In the genomic region with DNA sequence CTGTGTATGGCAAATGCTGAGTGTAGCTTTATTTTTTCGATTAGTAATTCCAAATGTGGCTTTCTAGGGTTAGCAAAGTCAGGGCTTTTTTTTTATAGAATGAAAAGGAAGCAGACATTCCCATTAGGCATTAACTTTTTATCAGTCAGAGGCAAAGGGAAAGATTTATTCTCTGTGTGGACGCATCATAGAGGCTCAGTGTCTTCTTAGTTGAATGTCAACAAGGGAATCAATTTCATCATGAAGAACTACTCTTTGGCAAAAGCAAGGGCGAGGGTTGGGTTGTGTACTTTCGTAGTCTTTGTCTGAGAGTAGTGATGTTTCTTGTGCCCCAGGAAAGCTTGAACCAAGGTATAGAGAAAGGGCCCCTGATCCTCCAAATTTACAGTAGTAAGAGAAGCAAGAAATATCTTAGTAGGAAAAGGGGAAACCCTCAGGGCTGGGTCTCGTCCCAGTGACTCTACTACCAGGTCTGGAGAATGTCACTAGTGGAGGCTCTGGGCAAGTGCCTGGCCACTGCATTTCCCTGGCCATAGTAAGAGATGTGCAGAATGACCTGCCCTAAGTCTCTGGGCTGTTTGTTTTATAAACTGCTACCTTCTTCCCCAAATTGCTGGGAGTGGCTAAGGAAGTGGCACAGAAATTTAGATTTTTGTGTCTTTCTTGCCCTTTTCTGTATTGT, we compare ENCODE assay signal across 17 cellular contexts. TPM values are rescaled to one million over a fixed set of nuclear protein-coding genes. Genes with fewer than 3 reads are reported as not detected.
A peak's percentile ranks its signal among the peaks of the same experiment; 100 is the strongest.
DNase-seq lines count a peak whose midpoint lies in the region; ATAC-seq and TF ChIP-seq lines count a peak whose summit lies in the region.
"Had no signal": no experiment of that assay in that cellular context is flagged by ENCODE, and none has a peak within 500 bp of the region (broad histone marks: within the 10 kb centered on the region; RNA-seq: fewer than 3 reads in every experiment).

No MANE protein-coding gene starts in this region.

- H3K9ac ChIP-seq in trophoblast cell (ENCODE audit: low read length): no peak overlapping the region

- TF ChIP-seq CTCF in cardiac muscle cell (IDR thresholded peaks at IDR 0.05; ENCODE audit: low read depth, low read length) (no peak), vagina (IDR thresholded peaks at IDR 0.05) (no peak)

- 63% methylated on average over 5 of the region's 5 CpGs for WGBS in right cardiac atrium
- no CpG with 5 or more reads among the region's 5 CpGs for WGBS in trophoblast cell (ENCODE audit: extremely low coverage, insufficient coverage, insufficient read length)

- H3K79me1 ChIP-seq in trophoblast cell (ENCODE audit: low read length): peaks cover 22% of the 10 kb centered on the region

- peak overlapping the region; percentile 58 for H2BK120ac ChIP-seq in trophoblast cell (ENCODE audit: insufficient read depth, low read length, poor library complexity)

- H3K79me2 ChIP-seq in trophoblast cell (ENCODE audit: control insufficient read depth, insufficient read depth, low read length, poor library complexity): peaks cover 5% of the 10 kb centered on the region

- intact Hi-C loops in Right ventricle myocardium superior (cut with DNase I) (no loop called here), right cardiac atrium (cut with DNase I) (no loop called here), vagina (cut with DNase I) (no loop called here)

- no peak overlapping the region for H2AK5ac ChIP-seq in trophoblast cell (ENCODE audit: low read length)

- H4K12ac ChIP-seq in trophoblast cell (ENCODE audit: low read depth, low read length): no peak overlapping the region

- H3K18ac ChIP-seq in trophoblast cell (ENCODE audit: low read length): no peak overlapping the region

- H3K9me3 ChIP-seq in cardiac muscle cell (ENCODE audit: low read depth): no peaks in the 10 kb centered on the region
- no peaks in the 10 kb centered on the region for H3K9me3 ChIP-seq in right cardiac atrium (ENCODE audit: control insufficient read depth, low read length)
- H3K9me3 ChIP-seq in trophoblast cell (ENCODE audit: insufficient read depth, low read depth, low read length): no peaks in the 10 kb centered on the region
- H3K9me3 ChIP-seq in vagina: no peaks in the 10 kb centered on the region
- H3K9me3 ChIP-seq: Caco-2 had no signal

- H3K4me3 ChIP-seq in cardiac muscle cell (no peak overlapping the region), right cardiac atrium (ENCODE audit: low read length) (no peak overlapping the region), trophoblast cell (ENCODE audit: low read depth, low read length) (no peak overlapping the region), vagina (no peak overlapping the region)

- H3K4me2 ChIP-seq in trophoblast cell (ENCODE audit: low read length): peak overlapping the region; percentile 8

- H3K27ac ChIP-seq in cardiac muscle cell (peak overlapping the region; percentile 6), right cardiac atrium (ENCODE audit: low read length) (peak overlapping the region; percentile 31), trophoblast cell (ENCODE audit: low read depth, low read length) (peak overlapping the region; percentile 82), vagina (peak overlapping the region; percentile 8)
- H3K27ac ChIP-seq: HL-60 had no signal

- peak overlapping the region; percentile 37 for H4K91ac ChIP-seq in trophoblast cell (ENCODE audit: low read depth, low read length)

- no peak overlapping the region for H3K23ac ChIP-seq in trophoblast cell (ENCODE audit: low read length)

- H2BK12ac ChIP-seq in trophoblast cell (ENCODE audit: low read length): no peak overlapping the region

- H3K14ac ChIP-seq in trophoblast cell (ENCODE audit: low read length): no peak overlapping the region

- H2AFZ ChIP-seq in trophoblast cell (ENCODE audit: insufficient read depth, low read length, poor library complexity): no peak overlapping the region

- no peak for DNase-seq in cardiac muscle cell (ENCODE audit: low read depth in 1 of 2, low spot score in 1 of 2)
- no peak for DNase-seq in Right ventricle myocardium superior
- DNase-seq in right cardiac atrium: no peak
- no peak for DNase-seq in trophoblast cell
- DNase-seq in vagina (ENCODE audit: extremely low spot score in 2 of 2): no peak
- DNase-seq in NCI-H2171 treated with DMSO at 0.1 percent for 48 hours (lab: John Stamatoyannopoulos, UW): no peak
- no peak for DNase-seq in activated CD8-positive, alpha-beta memory T cell treated with anti-CD3 and anti-CD28 coated beads, Interleukin-2, amount 50 U/mL, for 48 hours
- DNase-seq: 8988T; activated CD4-positive, alpha-beta T cell treated with anti-CD3 and anti-CD28 coated beads for 36 hours; activated T-cell treated with anti-CD3 and anti-CD28 coated beads, Interleukin-2, amount 50 U/mL, for 72 hours; Caco-2; stimulated activated CD4-positive, alpha-beta T cell treated with anti-CD3 and anti-CD28 coated beads, Interleukin-2, amount 100 ng/mL, for 48 hours; stimulated activated naive CD4-positive, alpha-beta T cell treated with Interleukin-2 at 50 U/mL for 16 hours; T-cell had no signal

- H3K4me1 ChIP-seq in cardiac muscle cell (ENCODE audit: low read depth): peaks cover 68% of the 10 kb centered on the region
- H3K4me1 ChIP-seq in right cardiac atrium (ENCODE audit: control insufficient read depth, insufficient read depth, low read length): peaks cover 14% of the 10 kb centered on the region
- peaks cover 19 to 28% of the 10 kb centered on the region in 2 experiments for H3K4me1 ChIP-seq in trophoblast cell (ENCODE audit: control insufficient read depth in 1 of 2, insufficient read depth in 2 of 2, low read length in 2 of 2)
- peaks cover 50% of the 10 kb centered on the region for H3K4me1 ChIP-seq in vagina

- ATAC-seq in Right ventricle myocardium superior (ENCODE audit: poor library complexity): no peak
- no peak for ATAC-seq in right cardiac atrium
- no peak for ATAC-seq in HG03025 (IDR thresholded peaks at IDR 0.05; ENCODE audit: low FRiP score, unreplicated experiment)
- ATAC-seq: activated CD4-positive, alpha-beta T cell treated with anti-CD3 and anti-CD28 coated beads for 36 hours; activated T-cell treated with anti-CD3 and anti-CD28 coated beads, Interleukin-2, amount 50 U/mL, for 72 hours; natural killer cell treated with Interleukin-12 subunit alpha and Interleukin-12 subunit beta and Interleukin-15 and Interleukin-18, amount 100 ng/mL, for 72 hours; T-cell had no signal

- H3K36me3 ChIP-seq in cardiac muscle cell: no peaks in the 10 kb centered on the region
- H3K36me3 ChIP-seq in trophoblast cell (ENCODE audit: control insufficient read depth in 1 of 2, insufficient read depth in 2 of 2, low read length in 2 of 2): no peaks in the 10 kb centered on the region
- H3K36me3 ChIP-seq in vagina: no peaks in the 10 kb centered on the region

- H2BK5ac ChIP-seq in trophoblast cell (ENCODE audit: low read depth, low read length, poor library complexity): peak overlapping the region; percentile 52

- peak overlapping the region; percentile 38 for H4K8ac ChIP-seq in trophoblast cell (ENCODE audit: low read depth, low read length)

- H3K27me3 ChIP-seq in cardiac muscle cell (no peaks in the 10 kb centered on the region), right cardiac atrium (ENCODE audit: control insufficient read depth, insufficient read depth) (no peaks in the 10 kb centered on the region), trophoblast cell (ENCODE audit: insufficient read depth, low read length) (no peaks in the 10 kb centered on the region), vagina (no peaks in the 10 kb centered on the region)

- peak overlapping the region; percentile 55 for H3K4ac ChIP-seq in trophoblast cell (ENCODE audit: low read depth, low read length)

- no peak for TF ChIP-seq POLR2A in vagina (IDR thresholded peaks at IDR 0.05)

RNA-seq across cellular contexts. Expression of a gene that starts 30.0 kb away (rescaled TPM):
- 146 and 261 TPM in 2 replicates for total RNA-seq in cardiac muscle cell
- 80.4 and 144 TPM in 2 replicates for polyA plus RNA-seq in cardiac muscle cell
- 200 TPM for total RNA-seq in Right ventricle myocardium superior
- total RNA-seq in right cardiac atrium: 100 to 1,000 TPM; 294 to 359 (median 326) TPM
- 145 TPM for polyA plus RNA-seq in right cardiac atrium
- polyA plus RNA-seq in trophoblast cell (2013): 51.7 and 53.8 TPM in 2 replicates
- total RNA-seq in vagina: 291 TPM

Comparison
In these comparisons a context has a peak if more than half of its experiments do, and no peak if none do; other contexts are left out.
1. H3K27ac ChIP-seq: peak in every context shown above with its lines; median percentile 82 in trophoblast cell; 31 in right cardiac atrium; 8 in vagina; 6 in cardiac muscle cell.